In the genomic region with DNA sequence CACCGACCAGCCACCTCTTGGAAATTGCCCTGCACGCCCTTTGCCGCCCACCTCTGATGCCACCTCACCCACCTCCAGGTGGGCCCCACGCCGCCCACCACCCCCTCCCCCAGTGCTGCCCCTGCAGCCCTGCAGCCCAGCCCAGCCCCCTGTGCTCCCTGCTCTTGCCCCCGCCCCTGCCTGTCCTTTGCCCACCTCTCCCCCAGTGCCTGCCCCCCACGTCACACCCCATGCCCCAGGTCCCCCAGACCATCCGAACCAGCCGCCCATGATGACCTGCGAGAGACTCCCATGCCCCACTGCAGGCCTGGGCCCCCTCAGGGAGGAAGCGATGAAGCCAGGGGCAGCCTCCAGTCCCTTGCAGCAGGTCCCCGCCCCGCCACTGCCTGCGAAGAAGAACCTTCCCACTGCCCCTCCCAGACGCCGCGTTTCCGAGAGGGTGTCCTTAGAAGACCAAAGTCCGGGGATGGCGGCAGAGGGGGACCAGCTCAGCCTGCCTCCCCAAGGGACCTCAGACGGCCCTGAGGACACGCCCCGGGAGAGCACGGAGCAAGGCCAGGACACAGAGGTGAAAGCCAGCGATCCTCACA, we compare ENCODE assay signal across 8 cellular contexts.
DNase-seq lines count a peak whose midpoint lies in the region; ATAC-seq, FAIRE-seq and TF ChIP-seq lines count a peak whose summit lies in the region.

No MANE protein-coding gene starts in this region.

- peak overlapping the region; percentile 36 to 50 for H3K27ac ChIP-seq in right atrium auricular region
- no peak overlapping the region for H3K27ac ChIP-seq in SJCRH30

- no peak for TF ChIP-seq CTCF in right atrium auricular region (IDR thresholded peaks at IDR 0.05)

- peak; percentile 95 for FAIRE-seq in GM19239 (lab: Jason Lieb, UNC)

- CTCF ChIA-PET in activated CD4-positive, alpha-beta memory T cell treated with anti-CD3 and anti-CD28 coated beads, Interleukin-2, amount 10 ng/mL, durations not matched to agents 7 days and 5 days (lab: Charles Lee) = interaction anchor here (0.6 to 1.8 kb wide), 7 partner anchors 18 to 101 kb away, joined by 3 to 7 read pairs (median 4); no protein-coding TSS in a partner anchor

- peak overlapping the region; percentile 92 for H3K27ac Mint-ChIP-seq in activated CD4-positive, alpha-beta memory T cell treated with anti-CD3 and anti-CD28 coated beads, Interleukin-2, amount 10 ng/mL, durations not matched to agents 7 days and 5 days
- H3K27ac Mint-ChIP-seq in stimulated activated naive B cell treated with anti-CD40 and anti-IgM and Interleukin-4, amounts not matched to agents 10 μg/mL and 1 μg/mL and 100 μg/mL, for 72 hours = peak overlapping the region; percentile 98

- no peak for DNase-seq in GM19239 (ENCODE audit: insufficient read length, low spot score)
- peak; percentile 51 for DNase-seq in activated CD4-positive, alpha-beta memory T cell treated with anti-CD3 and anti-CD28 coated beads, Interleukin-2, amount 10 ng/mL, durations not matched to agents 7 days and 5 days
- no peak for DNase-seq in right atrium auricular region (ENCODE audit: low spot score)
- DNase-seq in stimulated activated naive B cell treated with anti-CD40 and anti-IgM and Interleukin-4, amounts not matched to agents 10 μg/mL and 1 μg/mL and 100 μg/mL, for 72 hours = peak; percentile 80
- no peak for DNase-seq in SJCRH30
- no peak for DNase-seq in AML-193 (lab: John Stamatoyannopoulos, UW)

- peaks cover 85% of the 10 kb centered on the region for H3K4me1 Mint-ChIP-seq in activated CD4-positive, alpha-beta memory T cell treated with anti-CD3 and anti-CD28 coated beads, Interleukin-2, amount 10 ng/mL, durations not matched to agents 7 days and 5 days
- H3K4me1 Mint-ChIP-seq in stimulated activated naive B cell treated with anti-CD40 and anti-IgM and Interleukin-4, amounts not matched to agents 10 μg/mL and 1 μg/mL and 100 μg/mL, for 72 hours = peaks cover 60 to 92% of the 10 kb centered on the region in 2 donors

- H3K36me3 ChIP-seq in right atrium auricular region = peaks cover 14% of the 10 kb centered on the region
- H3K36me3 ChIP-seq in SJCRH30 = no peaks in the 10 kb centered on the region

- H3K4me1 ChIP-seq in right atrium auricular region (peaks cover 0 to 3% of the 10 kb centered on the region in 2 donors), SJCRH30 (no peaks in the 10 kb centered on the region)

- H3K9me3 ChIP-seq in right atrium auricular region = no peaks in the 10 kb centered on the region
- H3K9me3 ChIP-seq in SJCRH30 (replicated peaks) = no peaks in the 10 kb centered on the region

- H3K4me3 ChIP-seq in right atrium auricular region (peak overlapping the region; percentile 3 to 36), SJCRH30 (no peak overlapping the region)

- H3K9me3 Mint-ChIP-seq in activated CD4-positive, alpha-beta memory T cell treated with anti-CD3 and anti-CD28 coated beads, Interleukin-2, amount 10 ng/mL, durations not matched to agents 7 days and 5 days = no peaks in the 10 kb centered on the region
- no peaks in the 10 kb centered on the region for H3K9me3 Mint-ChIP-seq in stimulated activated naive B cell treated with anti-CD40 and anti-IgM and Interleukin-4, amounts not matched to agents 10 μg/mL and 1 μg/mL and 100 μg/mL, for 72 hours

- peak; percentile 41 to 49 for ATAC-seq in stimulated activated naive B cell treated with anti-CD40 and anti-IgM and Interleukin-4, amounts not matched to agents 10 μg/mL and 1 μg/mL and 100 μg/mL, for 72 hours (replicated peaks)
- ATAC-seq in HG03025 (IDR thresholded peaks at IDR 0.05; ENCODE audit: low FRiP score, unreplicated experiment) (no peak), HG02588 (IDR thresholded peaks at IDR 0.05; ENCODE audit: unreplicated experiment) (no peak)

- no peaks in the 10 kb centered on the region for H3K27me3 ChIP-seq in right atrium auricular region
- no peaks in the 10 kb centered on the region; the same call in 1 of the 2 replicates for H3K27me3 ChIP-seq in SJCRH30

- H3K36me3 Mint-ChIP-seq in activated CD4-positive, alpha-beta memory T cell treated with anti-CD3 and anti-CD28 coated beads, Interleukin-2, amount 10 ng/mL, durations not matched to agents 7 days and 5 days (ENCODE audit: low read depth) = peaks cover 34% of the 10 kb centered on the region
- peaks cover 29 to 43% of the 10 kb centered on the region in 2 donors for H3K36me3 Mint-ChIP-seq in stimulated activated naive B cell treated with anti-CD40 and anti-IgM and Interleukin-4, amounts not matched to agents 10 μg/mL and 1 μg/mL and 100 μg/mL, for 72 hours

- H3K4me3 Mint-ChIP-seq in activated CD4-positive, alpha-beta memory T cell treated with anti-CD3 and anti-CD28 coated beads, Interleukin-2, amount 10 ng/mL, durations not matched to agents 7 days and 5 days = peak overlapping the region; percentile 96
- H3K4me3 Mint-ChIP-seq in stimulated activated naive B cell treated with anti-CD40 and anti-IgM and Interleukin-4, amounts not matched to agents 10 μg/mL and 1 μg/mL and 100 μg/mL, for 72 hours = peak overlapping the region; percentile 99

- POLR2A ChIA-PET in activated CD4-positive, alpha-beta memory T cell treated with anti-CD3 and anti-CD28 coated beads, Interleukin-2, amount 10 ng/mL, durations not matched to agents 7 days and 5 days (lab: Charles Lee) = interaction anchor here (1.0 to 4.3 kb wide), 9 partner anchors 9 to 531 kb away, joined by 3 to 34 read pairs (median 5); a partner anchor contains a TSS

- no peaks in the 10 kb centered on the region for H3K27me3 Mint-ChIP-seq in activated CD4-positive, alpha-beta memory T cell treated with anti-CD3 and anti-CD28 coated beads, Interleukin-2, amount 10 ng/mL, durations not matched to agents 7 days and 5 days
- no peaks in the 10 kb centered on the region for H3K27me3 Mint-ChIP-seq in stimulated activated naive B cell treated with anti-CD40 and anti-IgM and Interleukin-4, amounts not matched to agents 10 μg/mL and 1 μg/mL and 100 μg/mL, for 72 hours

Comparison
In these comparisons a context has a peak if more than half of its experiments do, and no peak if none do; other contexts are left out.
1. DNase-seq: peak in activated CD4-positive, alpha-beta memory T cell treated with anti-CD3 and anti-CD28 coated beads, Interleukin-2, amount 10 ng/mL, durations not matched to agents 7 days and 5 days (single experiment) and stimulated activated naive B cell treated with anti-CD40 and anti-IgM and Interleukin-4, amounts not matched to agents 10 μg/mL and 1 μg/mL and 100 μg/mL, for 72 hours (single experiment); none in GM19239 (single experiment), right atrium auricular region (single experiment), SJCRH30 (0 of 2) and AML-193 (0 of 2).
2. ATAC-seq: peak in stimulated activated naive B cell treated with anti-CD40 and anti-IgM and Interleukin-4, amounts not matched to agents 10 μg/mL and 1 μg/mL and 100 μg/mL, for 72 hours (2 of 2); none in HG03025 (single experiment) and HG02588 (single experiment).